In genomic region chr5:112779531-112779930, GRCh38 we compare ENCODE assay signal across 18 cellular contexts. TPM values are rescaled to one million over a fixed set of nuclear protein-coding genes. Genes with fewer than 3 reads are reported as not detected.
DNase-seq lines count a peak whose midpoint lies in the region; ATAC-seq and TF ChIP-seq lines count a peak whose summit lies in the region.
"Had no signal": no experiment of that assay in that cellular context is flagged by ENCODE, and none has a peak within 500 bp of the region (broad histone marks: within the 10 kb centered on the region; RNA-seq: fewer than 3 reads in every experiment).

No MANE protein-coding gene starts in this region.

- intact Hi-C loops in left cardiac atrium (cut with DNase I): no loop called here

- DNase-seq in HFFc6: peak; percentile 43
- peak; percentile 20 for DNase-seq in SK-N-MC (ENCODE audit: low read depth, low spot score)
- peak; percentile 88 for DNase-seq in fibroblast of the aortic adventitia (ENCODE audit: low read depth)
- DNase-seq in left cardiac atrium: no peak
- no peak for DNase-seq in NCI-H526 treated with DMSO at 0.1 percent for 48 hours (lab: John Stamatoyannopoulos, UW)
- DNase-seq: ACHN; adrenal gland; Calu3; cortex of kidney; stimulated activated CD4-positive, alpha-beta T cell treated with anti-CD3 and anti-CD28 coated beads, Interleukin-2, amount 100 ng/mL, for 48 hours; WERI-Rb-1 had no signal

- no peak overlapping the region for H3K27ac Mint-ChIP-seq in HFFc6
- H3K27ac Mint-ChIP-seq: activated T-helper 17 cell treated with anti-CD3 and anti-CD28 coated beads, Interleukin-2, amount 50 U/mL, for 72 hours; nephron had no signal

- TF ChIP-seq CTCF in HFFc6 (IDR thresholded peaks at IDR 0.05): no peak
- TF ChIP-seq CTCF in fibroblast of the aortic adventitia (IDR thresholded peaks at IDR 0.05; ENCODE audit: insufficient read depth, low read length): no peak

- H3K4me1 Mint-ChIP-seq in HFFc6 (ENCODE audit: low read depth): peaks cover 39% of the 10 kb centered on the region
- H3K4me1 Mint-ChIP-seq: activated T-helper 17 cell treated with anti-CD3 and anti-CD28 coated beads, Interleukin-2, amount 50 U/mL, for 72 hours; nephron had no signal

- peaks cover 33% of the 10 kb centered on the region for H3K4me1 ChIP-seq in ACC112 (ENCODE audit: control insufficient read depth, insufficient read depth, low read length, unreplicated experiment)
- H3K4me1 ChIP-seq: adrenal gland had no signal

- H3K36me3 ChIP-seq in ACC112 (ENCODE audit: insufficient read depth, low read length) (peaks cover 6% of the 10 kb centered on the region; the same call in 1 of the 2 replicates), SK-N-MC (ENCODE audit: insufficient read depth, low read length) (peaks cover 18% of the 10 kb centered on the region)

- no peaks in the 10 kb centered on the region for H3K27me3 ChIP-seq in ACC112 (ENCODE audit: insufficient read depth, low read length)
- H3K27me3 ChIP-seq: adrenal gland, tibial nerve had no signal

- no peak overlapping the region for H2AFZ ChIP-seq in ACC112 (ENCODE audit: low read length, unreplicated experiment)

- ATAC-seq in left cardiac atrium: no peak
- no peak for ATAC-seq in HG03139 (IDR thresholded peaks at IDR 0.05; ENCODE audit: unreplicated experiment)
- no peak for ATAC-seq in GM18517 (IDR thresholded peaks at IDR 0.05; ENCODE audit: unreplicated experiment)
- ATAC-seq: activated T-helper 17 cell treated with anti-CD3 and anti-CD28 coated beads, Interleukin-2, amount 50 U/mL, for 72 hours had no signal

- no peaks in the 10 kb centered on the region for H3K9me3 Mint-ChIP-seq in HFFc6
- H3K9me3 Mint-ChIP-seq: activated T-helper 17 cell treated with anti-CD3 and anti-CD28 coated beads, Interleukin-2, amount 50 U/mL, for 72 hours; nephron had no signal

- H3K27ac ChIP-seq in ACC112 (ENCODE audit: low read depth, low read length): peak overlapping the region; percentile 87
- H3K27ac ChIP-seq in SK-N-MC: no peak overlapping the region
- H3K27ac ChIP-seq: adrenal gland, WERI-Rb-1 had no signal

- H3K36me3 Mint-ChIP-seq in HFFc6 (ENCODE audit: low read depth): peaks cover 47% of the 10 kb centered on the region

- no peaks in the 10 kb centered on the region for H3K79me2 ChIP-seq in ACC112 (ENCODE audit: control insufficient read depth, insufficient read depth, low read length, unreplicated experiment)

- no peak overlapping the region for H3K9ac ChIP-seq in SK-N-MC (ENCODE audit: insufficient read length)

- H3K4me3 Mint-ChIP-seq in HFFc6: no peak overlapping the region
- H3K4me3 Mint-ChIP-seq: activated T-helper 17 cell treated with anti-CD3 and anti-CD28 coated beads, Interleukin-2, amount 50 U/mL, for 72 hours; nephron had no signal

- peaks cover 2% of the 10 kb centered on the region; the same call in 1 of the 2 replicates for H3K27me3 Mint-ChIP-seq in HFFc6 (ENCODE audit: insufficient read depth)
- H3K27me3 Mint-ChIP-seq: activated T-helper 17 cell treated with anti-CD3 and anti-CD28 coated beads, Interleukin-2, amount 50 U/mL, for 72 hours had no signal

- no peak overlapping the region for H3K4me3 ChIP-seq in ACC112 (ENCODE audit: low read depth, low read length)
- H3K4me3 ChIP-seq in SK-N-MC: no peak overlapping the region
- H3K4me3 ChIP-seq in fibroblast of the aortic adventitia (ENCODE audit: low read depth, low read length): no peak overlapping the region
- H3K4me3 ChIP-seq: adrenal gland, lung, tibial nerve had no signal

- H3K9me3 ChIP-seq in SK-N-MC (ENCODE audit: low read depth, low read length): no peaks in the 10 kb centered on the region
- H3K9me3 ChIP-seq: adrenal gland, tibial nerve had no signal

RNA-seq across cellular contexts. Expression of gene APC, which starts 41.8 kb away (rescaled TPM):
- 10 to 100 TPM; 51.9 to 69.2 (median 53.9) TPM for total RNA-seq in HFFc6 (2021; fragmentation: NEBNext Ultra II Directional; extraction: Animal tissue kit (Norgen Biotek cat#: 25700))
- 61.7 and 63.9 TPM in 2 replicates for total RNA-seq in fibroblast of the aortic adventitia (ENCODE audit: low replicate concordance)
- total RNA-seq in left cardiac atrium: 10 to 100 TPM; 36.8 to 37.1 TPM

Comparison
In these comparisons a context has a peak if more than half of its experiments do, and no peak if none do; other contexts are left out.
1. DNase-seq: peak in HFFc6 (single experiment), SK-N-MC (single experiment) and fibroblast of the aortic adventitia (single experiment); none in left cardiac atrium (single experiment) and NCI-H526 treated with DMSO at 0.1 percent for 48 hours (single experiment).